10 cellular contexts compared by ENCODE assay signal in the genomic region with DNA sequence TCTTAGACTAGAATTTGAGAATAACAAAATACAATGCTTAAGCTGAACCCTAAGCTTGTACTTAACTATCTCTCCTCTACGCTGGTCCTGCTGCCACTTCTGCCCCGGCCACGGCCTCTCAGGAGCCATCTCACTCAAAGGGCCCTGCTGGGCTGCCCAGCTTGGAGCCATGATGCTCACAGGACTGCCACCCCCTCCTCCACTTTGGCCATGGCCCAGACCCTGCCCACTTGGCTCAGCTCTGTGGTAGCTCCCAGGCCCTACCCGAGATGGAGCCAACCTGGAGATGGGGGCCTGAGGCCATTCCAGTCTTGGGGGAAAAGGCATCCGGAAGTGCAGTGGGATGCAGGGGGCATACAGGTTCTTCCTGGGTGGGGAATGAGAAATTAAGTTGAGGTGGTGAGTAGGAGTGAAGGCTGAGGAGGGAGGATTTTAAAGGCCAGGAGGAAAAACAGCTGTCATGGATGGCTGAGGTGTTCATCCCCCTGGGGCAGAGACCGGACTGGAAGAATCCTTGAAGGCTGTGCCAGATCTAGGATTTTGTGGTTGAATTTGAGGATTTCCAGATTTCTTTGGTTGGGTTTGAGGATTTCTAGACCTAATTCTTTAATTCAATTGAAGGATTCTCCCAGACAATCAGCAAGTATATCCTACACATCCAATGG. TPM values are rescaled to one million over a fixed set of nuclear protein-coding genes. Genes with fewer than 3 reads are reported as not detected.
DNase-seq lines count a peak whose midpoint lies in the region; ATAC-seq and TF ChIP-seq lines count a peak whose summit lies in the region.
"Had no signal": no experiment of that assay in that cellular context is flagged by ENCODE, and none has a peak within 500 bp of the region (broad histone marks: within the 10 kb centered on the region; RNA-seq: fewer than 3 reads in every experiment).

No MANE protein-coding gene starts in this region.

- no peaks in the 10 kb centered on the region for H3K9me3 ChIP-seq in breast epithelium
- no peaks in the 10 kb centered on the region for H3K9me3 ChIP-seq in lower lobe of right lung
- H3K9me3 ChIP-seq in transverse colon = no peaks in the 10 kb centered on the region
- H3K9me3 ChIP-seq: tibial nerve had no signal

- 66% methylated on average over 6 of the region's 6 CpGs; no CpG with 5 or more reads in 1 of the 2 donors for WGBS in transverse colon (ENCODE audit: low coverage in 1 of 2), 2 donors

- H3K27me3 Mint-ChIP-seq in MCF 10A (ENCODE audit: insufficient read depth, unreplicated experiment) = peaks cover 44% of the 10 kb centered on the region
- H3K27me3 Mint-ChIP-seq in activated CD4-positive, alpha-beta memory T cell treated with anti-CD3 and anti-CD28 coated beads for 36 hours = no peaks in the 10 kb centered on the region

- no peaks in the 10 kb centered on the region for H3K36me3 ChIP-seq in breast epithelium
- H3K36me3 ChIP-seq in lower lobe of right lung = no peaks in the 10 kb centered on the region
- H3K36me3 ChIP-seq in transverse colon = no peaks in the 10 kb centered on the region
- H3K36me3 ChIP-seq: tibial nerve had no signal

- CTCF ChIA-PET in MCF 10A (lab: Yijun Ruan, JAX) = no interaction called here
- CTCF ChIA-PET in activated CD4-positive, alpha-beta memory T cell treated with anti-CD3 and anti-CD28 coated beads for 36 hours (lab: Charles Lee) = interaction anchor here (1.1 to 5.6 kb wide), 7 partner anchors 9 to 102 kb away, joined by 3 to 40 read pairs (median 9); no protein-coding TSS in a partner anchor

- no peak for DNase-seq in breast epithelium (ENCODE audit: low spot score in 2 of 2)
- no peak for DNase-seq in MCF 10A (ENCODE audit: unreplicated experiment)
- DNase-seq in activated CD4-positive, alpha-beta memory T cell treated with anti-CD3 and anti-CD28 coated beads for 36 hours = no peak
- DNase-seq in lower lobe of right lung = no peak
- no peak for DNase-seq in transverse colon
- DNase-seq in effector CD4-positive, alpha-beta T cell = no peak
- DNase-seq in dermis blood vessel endothelial cell = no peak
- DNase-seq: PC-9 had no signal

- H3K36me3 Mint-ChIP-seq in MCF 10A (ENCODE audit: insufficient read depth, unreplicated experiment) = no peaks in the 10 kb centered on the region
- peaks cover 53% of the 10 kb centered on the region for H3K36me3 Mint-ChIP-seq in activated CD4-positive, alpha-beta memory T cell treated with anti-CD3 and anti-CD28 coated beads for 36 hours

- no peak for TF ChIP-seq POLR2A in breast epithelium (IDR thresholded peaks at IDR 0.05)
- no peak for TF ChIP-seq POLR2A in transverse colon (IDR thresholded peaks at IDR 0.05)

- H3K4me3 Mint-ChIP-seq in MCF 10A (ENCODE audit: unreplicated experiment) = no peak overlapping the region
- H3K4me3 Mint-ChIP-seq in activated CD4-positive, alpha-beta memory T cell treated with anti-CD3 and anti-CD28 coated beads for 36 hours = peak overlapping the region; percentile 79

- H3K4me3 ChIP-seq in breast epithelium (peak overlapping the region; percentile 22 to 26 (median 26)), lower lobe of right lung (peak overlapping the region; percentile 51), transverse colon (peak overlapping the region in 2 of 4 donors; percentile 6 to 42)
- H3K4me3 ChIP-seq: PC-9 had no signal

- POLR2A ChIA-PET in MCF 10A (lab: Yijun Ruan, JAX) = no interaction called here
- POLR2A ChIA-PET in activated CD4-positive, alpha-beta memory T cell treated with anti-CD3 and anti-CD28 coated beads for 36 hours (lab: Charles Lee) = interaction anchor here (0.9 to 8.2 kb wide), 9 partner anchors 7 to 101 kb away, joined by 3 to 58 read pairs (median 4); no protein-coding TSS in a partner anchor

- H3K4me1 ChIP-seq in breast epithelium (no peaks in the 10 kb centered on the region), lower lobe of right lung (no peaks in the 10 kb centered on the region), transverse colon (no peaks in the 10 kb centered on the region)
- H3K4me1 ChIP-seq: tibial nerve had no signal

- no peak for TF ChIP-seq EP300 in transverse colon (IDR thresholded peaks at IDR 0.05; ENCODE audit: low read depth)

- BruUV-seq in MCF 10A (replicated peaks; lab: Mats Ljungman, UMichigan) = no TSS peak

- intact Hi-C loops in breast epithelium (cut with DNase I; ENCODE audit: low total_unique reads) = no loop called here
- intact Hi-C loops in MCF 10A (cut with micrococcal nuclease) = no loop called here
- intact Hi-C loops in activated CD4-positive, alpha-beta memory T cell treated with anti-CD3 and anti-CD28 coated beads for 36 hours (cut with micrococcal nuclease) = loop anchor here (1.0 to 5.0 kb wide), 7 partner anchors 11 to 622 kb away; a partner anchor contains a TSS
- intact Hi-C loops in lower lobe of right lung (cut with DNase I) = no loop called here
- intact Hi-C loops in transverse colon (cut with DNase I; ENCODE audit: low total_unique reads) = no loop called here

- no peaks in the 10 kb centered on the region for H3K9me3 Mint-ChIP-seq in MCF 10A (ENCODE audit: unreplicated experiment)
- no peaks in the 10 kb centered on the region for H3K9me3 Mint-ChIP-seq in activated CD4-positive, alpha-beta memory T cell treated with anti-CD3 and anti-CD28 coated beads for 36 hours

- H3K27ac ChIP-seq in breast epithelium (no peak overlapping the region), lower lobe of right lung (peak overlapping the region; percentile 73), transverse colon (peak overlapping the region; percentile 51 to 79 (median 61))
- H3K27ac ChIP-seq: PC-9 had no signal

- no peak for TF ChIP-seq CTCF in breast epithelium (IDR thresholded peaks at IDR 0.05)
- TF ChIP-seq CTCF in MCF 10A (IDR thresholded peaks at IDR 0.05; ENCODE audit: unreplicated experiment) = no peak
- TF ChIP-seq CTCF in lower lobe of right lung (IDR thresholded peaks at IDR 0.05) = no peak
- TF ChIP-seq CTCF in transverse colon (IDR thresholded peaks at IDR 0.05) = no peak

- H3K27me3 ChIP-seq in breast epithelium (peaks cover 0 to 23% of the 10 kb centered on the region in 2 donors), lower lobe of right lung (ENCODE audit: low read depth) (no peaks in the 10 kb centered on the region), transverse colon (no peaks in the 10 kb centered on the region)
- H3K27me3 ChIP-seq: tibial nerve had no signal

- no peak for ATAC-seq in lower lobe of right lung
- no peak for ATAC-seq in GM19351 (IDR thresholded peaks at IDR 0.05; ENCODE audit: unreplicated experiment)

- in situ Hi-C loops in transverse colon (cut with MboI; ENCODE audit: low pct_ligation_motif_present in 1 of 4, low pct_unique_long_range_greater_than_20kb in 1 of 4, low sequenced_read_pairs in 3 of 4) = no loop called here

- H3K27ac Mint-ChIP-seq in MCF 10A (ENCODE audit: low read depth, unreplicated experiment) = no peak overlapping the region
- peak overlapping the region; percentile 97 for H3K27ac Mint-ChIP-seq in activated CD4-positive, alpha-beta memory T cell treated with anti-CD3 and anti-CD28 coated beads for 36 hours

- H3K4me1 Mint-ChIP-seq in MCF 10A (ENCODE audit: insufficient read depth, unreplicated experiment) = no peaks in the 10 kb centered on the region
- peaks cover 49% of the 10 kb centered on the region for H3K4me1 Mint-ChIP-seq in activated CD4-positive, alpha-beta memory T cell treated with anti-CD3 and anti-CD28 coated beads for 36 hours (ENCODE audit: low read depth)

RNA-seq across cellular contexts. Expression of a gene that starts 0.8 kb away (rescaled TPM):
- 10 to 100 TPM in 1 of 3 donors, 1 to 10 TPM in 2; 6.6 to 18.7 (median 10.0) TPM for total RNA-seq in breast epithelium
- total RNA-seq in MCF 10A (2022) = not detected in 2 replicates
- 100 to 1,000 TPM; 126 to 133 TPM for total RNA-seq in activated CD4-positive, alpha-beta memory T cell treated with anti-CD3 and anti-CD28 coated beads for 36 hours
- total RNA-seq in lower lobe of right lung = 74.9 TPM
- 10 to 100 TPM in 2 of 4 donors, 1 to 10 TPM in 2; 1.6 to 20.9 (median 11.1) TPM for total RNA-seq in transverse colon
- not detected in 2 replicates for total RNA-seq in dermis blood vessel endothelial cell
- total RNA-seq: PC-9 had no signal

RNA-seq across cellular contexts. Expression of a gene that starts 41.8 kb away (rescaled TPM):
- total RNA-seq in breast epithelium (10 to 100 TPM in 1 of 3 donors, 1 to 10 TPM in 1, under 1 TPM in 1; 0.44 to 12.8 (median 3.9) TPM), MCF 10A (2022) (not detected in 2 replicates), lower lobe of right lung (2.9 TPM), transverse colon (10 to 100 TPM in 3 of 4 donors, 1 to 10 TPM in 1; 3.2 to 52.0 (median 34.1) TPM), dermis blood vessel endothelial cell (not detected in 2 replicates)
- under 1 TPM; 0.80 to 0.93 TPM for total RNA-seq in activated CD4-positive, alpha-beta memory T cell treated with anti-CD3 and anti-CD28 coated beads for 36 hours
- total RNA-seq: PC-9 had no signal

Comparison
In these comparisons a context has a peak if more than half of its experiments do, and no peak if none do; other contexts are left out.
1. H3K27ac ChIP-seq: peak in lower lobe of right lung (single experiment) and transverse colon (4 of 4); none in breast epithelium (0 of 2).